In the genomic region with DNA sequence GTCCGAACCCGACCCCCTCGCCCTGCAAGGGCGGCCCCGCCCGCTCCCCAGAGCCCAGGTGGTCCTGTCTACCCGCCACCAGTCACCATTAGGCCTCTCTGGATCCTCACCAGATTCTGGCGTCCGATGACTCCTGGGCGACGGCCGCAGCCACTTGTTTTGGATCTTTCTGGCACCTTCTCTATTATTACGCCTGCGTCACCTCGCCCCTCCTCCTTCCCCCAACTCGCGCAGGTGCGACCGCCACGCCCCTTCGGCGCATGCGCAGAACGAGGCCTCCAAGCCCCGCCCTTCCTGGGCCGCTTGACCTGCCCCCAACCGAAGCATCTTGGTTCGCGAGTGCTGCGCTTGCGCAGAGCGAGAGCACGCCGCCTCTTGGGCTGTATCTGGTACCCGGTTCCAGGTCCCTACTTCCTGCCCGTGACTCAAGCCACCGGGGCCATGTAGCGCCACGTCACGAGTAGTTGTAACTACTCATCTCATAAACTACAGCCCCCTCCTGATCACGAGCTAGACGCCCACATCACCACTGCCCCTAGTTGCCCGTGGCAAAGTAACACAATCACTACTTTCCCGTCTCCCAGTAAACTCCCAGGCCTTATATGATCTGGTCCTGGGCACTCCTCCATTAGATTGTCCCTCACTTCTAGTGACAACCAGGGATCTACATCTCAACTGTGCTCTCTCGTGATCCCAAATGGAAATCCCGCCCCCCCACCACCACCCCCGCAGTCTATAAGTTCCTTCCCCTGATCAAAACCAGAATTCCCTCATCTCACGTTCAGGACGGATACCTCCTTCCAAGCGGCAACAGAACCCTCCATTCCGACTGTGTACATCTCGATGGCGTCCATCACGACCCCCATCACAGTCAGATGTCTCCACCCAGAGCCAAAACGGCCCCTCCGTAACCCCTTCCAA, we compare ENCODE assay signal across 1 cellular context.
TF ChIP-seq lines count a peak whose summit lies in the region.

A gene with protein sequence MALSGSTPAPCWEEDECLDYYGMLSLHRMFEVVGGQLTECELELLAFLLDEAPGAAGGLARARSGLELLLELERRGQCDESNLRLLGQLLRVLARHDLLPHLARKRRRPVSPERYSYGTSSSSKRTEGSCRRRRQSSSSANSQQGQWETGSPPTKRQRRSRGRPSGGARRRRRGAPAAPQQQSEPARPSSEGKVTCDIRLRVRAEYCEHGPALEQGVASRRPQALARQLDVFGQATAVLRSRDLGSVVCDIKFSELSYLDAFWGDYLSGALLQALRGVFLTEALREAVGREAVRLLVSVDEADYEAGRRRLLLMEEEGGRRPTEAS (minus strand): TSS at position 156 of the 921 bp plus-strand sequence. CDS start 670 bp downstream, outside the sequence.

TF ChIP-seq in GM12878, 131 proteins besides CTCF, POLR2A, EP300 and RAD21 (continued from another document and continues in another):
- TF ChIP-seq, protein P1, sequence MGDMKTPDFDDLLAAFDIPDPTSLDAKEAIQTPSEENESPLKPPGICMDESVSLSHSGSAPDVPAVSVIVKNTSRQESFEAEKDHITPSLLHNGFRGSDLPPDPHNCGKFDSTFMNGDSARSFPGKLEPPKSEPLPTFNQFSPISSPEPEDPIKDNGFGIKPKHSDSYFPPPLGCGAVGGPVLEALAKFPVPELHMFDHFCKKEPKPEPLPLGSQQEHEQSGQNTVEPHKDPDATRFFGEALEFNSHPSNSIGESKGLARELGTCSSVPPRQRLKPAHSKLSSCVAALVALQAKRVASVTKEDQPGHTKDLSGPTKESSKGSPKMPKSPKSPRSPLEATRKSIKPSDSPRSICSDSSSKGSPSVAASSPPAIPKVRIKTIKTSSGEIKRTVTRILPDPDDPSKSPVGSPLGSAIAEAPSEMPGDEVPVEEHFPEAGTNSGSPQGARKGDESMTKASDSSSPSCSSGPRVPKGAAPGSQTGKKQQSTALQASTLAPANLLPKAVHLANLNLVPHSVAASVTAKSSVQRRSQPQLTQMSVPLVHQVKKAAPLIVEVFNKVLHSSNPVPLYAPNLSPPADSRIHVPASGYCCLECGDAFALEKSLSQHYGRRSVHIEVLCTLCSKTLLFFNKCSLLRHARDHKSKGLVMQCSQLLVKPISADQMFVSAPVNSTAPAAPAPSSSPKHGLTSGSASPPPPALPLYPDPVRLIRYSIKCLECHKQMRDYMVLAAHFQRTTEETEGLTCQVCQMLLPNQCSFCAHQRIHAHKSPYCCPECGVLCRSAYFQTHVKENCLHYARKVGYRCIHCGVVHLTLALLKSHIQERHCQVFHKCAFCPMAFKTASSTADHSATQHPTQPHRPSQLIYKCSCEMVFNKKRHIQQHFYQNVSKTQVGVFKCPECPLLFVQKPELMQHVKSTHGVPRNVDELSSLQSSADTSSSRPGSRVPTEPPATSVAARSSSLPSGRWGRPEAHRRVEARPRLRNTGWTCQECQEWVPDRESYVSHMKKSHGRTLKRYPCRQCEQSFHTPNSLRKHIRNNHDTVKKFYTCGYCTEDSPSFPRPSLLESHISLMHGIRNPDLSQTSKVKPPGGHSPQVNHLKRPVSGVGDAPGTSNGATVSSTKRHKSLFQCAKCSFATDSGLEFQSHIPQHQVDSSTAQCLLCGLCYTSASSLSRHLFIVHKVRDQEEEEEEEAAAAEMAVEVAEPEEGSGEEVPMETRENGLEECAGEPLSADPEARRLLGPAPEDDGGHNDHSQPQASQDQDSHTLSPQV (IDR thresholded peaks at IDR 0.05): no peak
- no peak for TF ChIP-seq HDAC6 (IDR thresholded peaks at IDR 0.05; ENCODE audit: unreplicated experiment)
- TF ChIP-seq ZBED1 (IDR thresholded peaks at IDR 0.05; ENCODE audit: borderline replicate concordance): no peak
- no peak for TF ChIP-seq GABPA (IDR thresholded peaks at IDR 0.05; ENCODE audit: low read depth)
- TF ChIP-seq ETV6 (conservative IDR thresholded peaks at IDR 0.05 in 1 of 2, IDR thresholded peaks at IDR 0.05 in 1 of 2; ENCODE audit: borderline replicate concordance in 1 of 2, low read depth in 1 of 2): no peak
- no peak for TF ChIP-seq PAX8 (IDR thresholded peaks at IDR 0.05)
- no peak for TF ChIP-seq KLF5 (IDR thresholded peaks at IDR 0.05; ENCODE audit: partially characterized antibody)
- no peak for TF ChIP-seq HCFC1 (IDR thresholded peaks at IDR 0.05; ENCODE audit: low read length)
- TF ChIP-seq NR2C2 (IDR thresholded peaks at IDR 0.05; ENCODE audit: borderline replicate concordance, control insufficient read depth, insufficient read length, low read depth): no peak
- no peak for TF ChIP-seq PML (IDR thresholded peaks at IDR 0.05; ENCODE audit: low read length)
- TF ChIP-seq ZNF274 (IDR thresholded peaks at IDR 0.05; ENCODE audit: insufficient read depth, insufficient read length): no peak
- TF ChIP-seq EGR1 (IDR thresholded peaks at IDR 0.05; ENCODE audit: borderline replicate concordance in 1 of 2, low read depth in 2 of 2, low read length in 2 of 2): 0 out of 3 replicates have a peak, but pooled peaks of 1 of the 2 experiments have one; percentile 33
- 0 out of 2 replicates have a peak, but pooled peaks have one; percentile 5 for TF ChIP-seq IRF4 (IDR thresholded peaks at IDR 0.05; ENCODE audit: low read depth, low read length)
- no peak for TF ChIP-seq TAF1 (IDR thresholded peaks at IDR 0.05; ENCODE audit: borderline replicate concordance, low read depth, low read length)
- TF ChIP-seq IKZF1 (conservative IDR thresholded peaks at IDR 0.05): peak; percentile 96
- TF ChIP-seq RFX5 (IDR thresholded peaks at IDR 0.05; ENCODE audit: low read depth, low read length): no peak
- no peak for TF ChIP-seq STAT3 (IDR thresholded peaks at IDR 0.05; ENCODE audit: low read depth, low read length)
- TF ChIP-seq TARDBP (IDR thresholded peaks at IDR 0.05; ENCODE audit: borderline replicate concordance): no peak
- TF ChIP-seq, protein P2, sequence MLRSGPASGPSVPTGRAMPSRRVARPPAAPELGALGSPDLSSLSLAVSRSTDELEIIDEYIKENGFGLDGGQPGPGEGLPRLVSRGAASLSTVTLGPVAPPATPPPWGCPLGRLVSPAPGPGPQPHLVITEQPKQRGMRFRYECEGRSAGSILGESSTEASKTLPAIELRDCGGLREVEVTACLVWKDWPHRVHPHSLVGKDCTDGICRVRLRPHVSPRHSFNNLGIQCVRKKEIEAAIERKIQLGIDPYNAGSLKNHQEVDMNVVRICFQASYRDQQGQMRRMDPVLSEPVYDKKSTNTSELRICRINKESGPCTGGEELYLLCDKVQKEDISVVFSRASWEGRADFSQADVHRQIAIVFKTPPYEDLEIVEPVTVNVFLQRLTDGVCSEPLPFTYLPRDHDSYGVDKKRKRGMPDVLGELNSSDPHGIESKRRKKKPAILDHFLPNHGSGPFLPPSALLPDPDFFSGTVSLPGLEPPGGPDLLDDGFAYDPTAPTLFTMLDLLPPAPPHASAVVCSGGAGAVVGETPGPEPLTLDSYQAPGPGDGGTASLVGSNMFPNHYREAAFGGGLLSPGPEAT (IDR thresholded peaks at IDR 0.05; ENCODE audit: low read depth): 0 out of 2 replicates have a peak, but pooled peaks have one; percentile 26
- no peak for TF ChIP-seq ZNF24 (IDR thresholded peaks at IDR 0.05)
- TF ChIP-seq CEBPB (IDR thresholded peaks at IDR 0.05; ENCODE audit: borderline replicate concordance in 1 of 2, low read depth in 2 of 2, low read length in 2 of 2): no peak
- no peak for TF ChIP-seq NFYA (IDR thresholded peaks at IDR 0.05; ENCODE audit: borderline replicate concordance, low read depth, low read length)
- no peak for TF ChIP-seq TCF7 (IDR thresholded peaks at IDR 0.05; ENCODE audit: borderline replicate concordance)
- TF ChIP-seq, protein P3, sequence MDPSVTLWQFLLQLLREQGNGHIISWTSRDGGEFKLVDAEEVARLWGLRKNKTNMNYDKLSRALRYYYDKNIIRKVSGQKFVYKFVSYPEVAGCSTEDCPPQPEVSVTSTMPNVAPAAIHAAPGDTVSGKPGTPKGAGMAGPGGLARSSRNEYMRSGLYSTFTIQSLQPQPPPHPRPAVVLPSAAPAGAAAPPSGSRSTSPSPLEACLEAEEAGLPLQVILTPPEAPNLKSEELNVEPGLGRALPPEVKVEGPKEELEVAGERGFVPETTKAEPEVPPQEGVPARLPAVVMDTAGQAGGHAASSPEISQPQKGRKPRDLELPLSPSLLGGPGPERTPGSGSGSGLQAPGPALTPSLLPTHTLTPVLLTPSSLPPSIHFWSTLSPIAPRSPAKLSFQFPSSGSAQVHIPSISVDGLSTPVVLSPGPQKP (IDR thresholded peaks at IDR 0.05; ENCODE audit: low read depth, low read length): no peak
- peak; percentile 72; the same call in 1 of the 2 replicates for TF ChIP-seq POLR2AphosphoS5 (IDR thresholded peaks at IDR 0.05; ENCODE audit: low read length)
- no peak for TF ChIP-seq CBX5 (IDR thresholded peaks at IDR 0.05; ENCODE audit: low read depth)
- TF ChIP-seq, protein P4, sequence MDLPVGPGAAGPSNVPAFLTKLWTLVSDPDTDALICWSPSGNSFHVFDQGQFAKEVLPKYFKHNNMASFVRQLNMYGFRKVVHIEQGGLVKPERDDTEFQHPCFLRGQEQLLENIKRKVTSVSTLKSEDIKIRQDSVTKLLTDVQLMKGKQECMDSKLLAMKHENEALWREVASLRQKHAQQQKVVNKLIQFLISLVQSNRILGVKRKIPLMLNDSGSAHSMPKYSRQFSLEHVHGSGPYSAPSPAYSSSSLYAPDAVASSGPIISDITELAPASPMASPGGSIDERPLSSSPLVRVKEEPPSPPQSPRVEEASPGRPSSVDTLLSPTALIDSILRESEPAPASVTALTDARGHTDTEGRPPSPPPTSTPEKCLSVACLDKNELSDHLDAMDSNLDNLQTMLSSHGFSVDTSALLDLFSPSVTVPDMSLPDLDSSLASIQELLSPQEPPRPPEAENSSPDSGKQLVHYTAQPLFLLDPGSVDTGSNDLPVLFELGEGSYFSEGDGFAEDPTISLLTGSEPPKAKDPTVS (IDR thresholded peaks at IDR 0.05; ENCODE audit: low read depth, low read length): peak; percentile 96
- TF ChIP-seq ZSCAN29 (IDR thresholded peaks at IDR 0.05): no peak
- TF ChIP-seq, protein P5, sequence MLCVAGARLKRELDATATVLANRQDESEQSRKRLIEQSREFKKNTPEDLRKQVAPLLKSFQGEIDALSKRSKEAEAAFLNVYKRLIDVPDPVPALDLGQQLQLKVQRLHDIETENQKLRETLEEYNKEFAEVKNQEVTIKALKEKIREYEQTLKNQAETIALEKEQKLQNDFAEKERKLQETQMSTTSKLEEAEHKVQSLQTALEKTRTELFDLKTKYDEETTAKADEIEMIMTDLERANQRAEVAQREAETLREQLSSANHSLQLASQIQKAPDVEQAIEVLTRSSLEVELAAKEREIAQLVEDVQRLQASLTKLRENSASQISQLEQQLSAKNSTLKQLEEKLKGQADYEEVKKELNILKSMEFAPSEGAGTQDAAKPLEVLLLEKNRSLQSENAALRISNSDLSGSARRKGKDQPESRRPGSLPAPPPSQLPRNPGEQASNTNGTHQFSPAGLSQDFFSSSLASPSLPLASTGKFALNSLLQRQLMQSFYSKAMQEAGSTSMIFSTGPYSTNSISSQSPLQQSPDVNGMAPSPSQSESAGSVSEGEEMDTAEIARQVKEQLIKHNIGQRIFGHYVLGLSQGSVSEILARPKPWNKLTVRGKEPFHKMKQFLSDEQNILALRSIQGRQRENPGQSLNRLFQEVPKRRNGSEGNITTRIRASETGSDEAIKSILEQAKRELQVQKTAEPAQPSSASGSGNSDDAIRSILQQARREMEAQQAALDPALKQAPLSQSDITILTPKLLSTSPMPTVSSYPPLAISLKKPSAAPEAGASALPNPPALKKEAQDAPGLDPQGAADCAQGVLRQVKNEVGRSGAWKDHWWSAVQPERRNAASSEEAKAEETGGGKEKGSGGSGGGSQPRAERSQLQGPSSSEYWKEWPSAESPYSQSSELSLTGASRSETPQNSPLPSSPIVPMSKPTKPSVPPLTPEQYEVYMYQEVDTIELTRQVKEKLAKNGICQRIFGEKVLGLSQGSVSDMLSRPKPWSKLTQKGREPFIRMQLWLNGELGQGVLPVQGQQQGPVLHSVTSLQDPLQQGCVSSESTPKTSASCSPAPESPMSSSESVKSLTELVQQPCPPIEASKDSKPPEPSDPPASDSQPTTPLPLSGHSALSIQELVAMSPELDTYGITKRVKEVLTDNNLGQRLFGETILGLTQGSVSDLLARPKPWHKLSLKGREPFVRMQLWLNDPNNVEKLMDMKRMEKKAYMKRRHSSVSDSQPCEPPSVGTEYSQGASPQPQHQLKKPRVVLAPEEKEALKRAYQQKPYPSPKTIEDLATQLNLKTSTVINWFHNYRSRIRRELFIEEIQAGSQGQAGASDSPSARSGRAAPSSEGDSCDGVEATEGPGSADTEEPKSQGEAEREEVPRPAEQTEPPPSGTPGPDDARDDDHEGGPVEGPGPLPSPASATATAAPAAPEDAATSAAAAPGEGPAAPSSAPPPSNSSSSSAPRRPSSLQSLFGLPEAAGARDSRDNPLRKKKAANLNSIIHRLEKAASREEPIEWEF (IDR thresholded peaks at IDR 0.05; ENCODE audit: insufficient replicate concordance, low read depth, low read length): no peak
- TF ChIP-seq CBFB (IDR thresholded peaks at IDR 0.05; ENCODE audit: low read depth): no peak
- 0 out of 2 replicates have a peak, but pooled peaks have one; percentile 36 for TF ChIP-seq YY1 (IDR thresholded peaks at IDR 0.05; ENCODE audit: low read depth, low read length)
- TF ChIP-seq ATF7 (IDR thresholded peaks at IDR 0.05; ENCODE audit: low read depth): no peak
- TF ChIP-seq, protein P6, sequence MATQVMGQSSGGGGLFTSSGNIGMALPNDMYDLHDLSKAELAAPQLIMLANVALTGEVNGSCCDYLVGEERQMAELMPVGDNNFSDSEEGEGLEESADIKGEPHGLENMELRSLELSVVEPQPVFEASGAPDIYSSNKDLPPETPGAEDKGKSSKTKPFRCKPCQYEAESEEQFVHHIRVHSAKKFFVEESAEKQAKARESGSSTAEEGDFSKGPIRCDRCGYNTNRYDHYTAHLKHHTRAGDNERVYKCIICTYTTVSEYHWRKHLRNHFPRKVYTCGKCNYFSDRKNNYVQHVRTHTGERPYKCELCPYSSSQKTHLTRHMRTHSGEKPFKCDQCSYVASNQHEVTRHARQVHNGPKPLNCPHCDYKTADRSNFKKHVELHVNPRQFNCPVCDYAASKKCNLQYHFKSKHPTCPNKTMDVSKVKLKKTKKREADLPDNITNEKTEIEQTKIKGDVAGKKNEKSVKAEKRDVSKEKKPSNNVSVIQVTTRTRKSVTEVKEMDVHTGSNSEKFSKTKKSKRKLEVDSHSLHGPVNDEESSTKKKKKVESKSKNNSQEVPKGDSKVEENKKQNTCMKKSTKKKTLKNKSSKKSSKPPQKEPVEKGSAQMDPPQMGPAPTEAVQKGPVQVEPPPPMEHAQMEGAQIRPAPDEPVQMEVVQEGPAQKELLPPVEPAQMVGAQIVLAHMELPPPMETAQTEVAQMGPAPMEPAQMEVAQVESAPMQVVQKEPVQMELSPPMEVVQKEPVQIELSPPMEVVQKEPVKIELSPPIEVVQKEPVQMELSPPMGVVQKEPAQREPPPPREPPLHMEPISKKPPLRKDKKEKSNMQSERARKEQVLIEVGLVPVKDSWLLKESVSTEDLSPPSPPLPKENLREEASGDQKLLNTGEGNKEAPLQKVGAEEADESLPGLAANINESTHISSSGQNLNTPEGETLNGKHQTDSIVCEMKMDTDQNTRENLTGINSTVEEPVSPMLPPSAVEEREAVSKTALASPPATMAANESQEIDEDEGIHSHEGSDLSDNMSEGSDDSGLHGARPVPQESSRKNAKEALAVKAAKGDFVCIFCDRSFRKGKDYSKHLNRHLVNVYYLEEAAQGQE (IDR thresholded peaks at IDR 0.05; ENCODE audit: low read depth, low read length): no peak
